Comparison of ENCODE assay signal across 1 cellular context in the genomic region with DNA sequence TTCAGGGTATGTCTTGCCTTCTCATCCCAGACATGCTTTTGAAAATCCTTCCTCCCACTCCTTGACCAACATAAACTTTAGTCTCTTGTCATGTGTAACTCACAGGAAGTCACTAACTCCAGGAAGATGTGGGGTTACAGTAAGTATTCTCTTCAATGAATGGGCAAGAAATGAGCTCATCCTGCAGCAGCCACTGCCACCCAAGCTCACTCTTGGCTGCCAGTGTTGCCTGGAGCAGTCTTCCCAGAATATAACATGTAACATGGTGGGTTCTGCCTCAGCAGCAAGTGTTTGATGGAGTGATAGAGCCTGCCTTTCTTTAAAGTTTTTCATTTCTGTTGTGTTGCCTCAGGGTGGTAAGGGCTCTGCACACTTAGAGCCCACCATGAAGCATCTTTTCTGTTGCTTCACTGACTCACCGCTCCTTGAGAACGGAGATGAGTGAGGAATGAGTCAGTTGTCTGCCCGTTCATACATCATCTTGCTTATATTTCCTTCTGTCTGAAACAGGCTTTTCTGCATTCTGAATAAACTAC.
TF ChIP-seq lines count a peak whose summit lies in the region.

No MANE protein-coding gene starts in this region.

TF ChIP-seq in WTC11, 78 proteins besides CTCF, POLR2A, EP300 and RAD21 (continued from another document):
- no peak for TF ChIP-seq NR3C1 (CRISPR knock-in tag; conservative IDR thresholded peaks at IDR 0.05; ENCODE audit: low read depth)
- TF ChIP-seq TEAD4 (CRISPR knock-in tag; IDR thresholded peaks at IDR 0.05): no peak
- no peak for TF ChIP-seq ZNF138 (CRISPR knock-in tag; conservative IDR thresholded peaks at IDR 0.05)
- TF ChIP-seq TP53 (CRISPR knock-in tag; IDR thresholded peaks at IDR 0.05): no peak
- TF ChIP-seq HMGA2 (CRISPR knock-in tag; IDR thresholded peaks at IDR 0.05): no peak
- TF ChIP-seq, protein P1, sequence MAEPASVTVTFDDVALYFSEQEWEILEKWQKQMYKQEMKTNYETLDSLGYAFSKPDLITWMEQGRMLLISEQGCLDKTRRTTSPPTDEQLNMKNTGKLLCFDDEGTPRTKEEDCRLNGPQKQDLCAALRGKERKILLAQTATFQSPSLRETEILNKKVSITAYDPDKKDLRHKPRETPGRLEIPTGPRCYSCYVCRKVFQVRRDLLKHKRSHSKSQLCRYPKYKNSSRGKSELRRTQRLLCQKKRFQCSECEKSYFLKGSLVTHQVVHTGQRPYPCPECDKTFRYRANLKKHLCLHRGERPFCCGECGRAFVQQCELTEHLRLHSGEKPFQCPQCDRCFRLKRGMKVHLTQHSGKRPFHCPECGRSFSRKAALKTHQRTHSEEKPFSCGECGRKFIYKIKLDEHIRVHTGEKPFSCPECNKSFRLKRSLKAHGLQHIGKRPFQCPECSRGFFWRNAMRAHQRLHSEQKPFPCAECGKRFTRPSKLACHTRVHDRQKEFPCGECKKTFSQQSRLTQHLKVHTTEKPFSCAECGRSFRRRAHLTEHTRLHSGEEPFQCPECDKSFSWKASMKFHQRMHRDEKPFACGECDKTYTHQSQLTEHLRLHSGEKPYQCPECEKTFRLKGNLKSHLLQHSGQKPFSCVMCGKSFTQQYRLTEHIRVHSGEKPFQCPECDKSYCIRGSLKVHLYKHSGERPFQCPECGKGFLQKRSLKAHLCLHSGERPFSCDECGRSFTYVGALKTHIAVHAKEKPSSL (CRISPR knock-in tag; conservative IDR thresholded peaks at IDR 0.05): no peak
- TF ChIP-seq, protein P2, sequence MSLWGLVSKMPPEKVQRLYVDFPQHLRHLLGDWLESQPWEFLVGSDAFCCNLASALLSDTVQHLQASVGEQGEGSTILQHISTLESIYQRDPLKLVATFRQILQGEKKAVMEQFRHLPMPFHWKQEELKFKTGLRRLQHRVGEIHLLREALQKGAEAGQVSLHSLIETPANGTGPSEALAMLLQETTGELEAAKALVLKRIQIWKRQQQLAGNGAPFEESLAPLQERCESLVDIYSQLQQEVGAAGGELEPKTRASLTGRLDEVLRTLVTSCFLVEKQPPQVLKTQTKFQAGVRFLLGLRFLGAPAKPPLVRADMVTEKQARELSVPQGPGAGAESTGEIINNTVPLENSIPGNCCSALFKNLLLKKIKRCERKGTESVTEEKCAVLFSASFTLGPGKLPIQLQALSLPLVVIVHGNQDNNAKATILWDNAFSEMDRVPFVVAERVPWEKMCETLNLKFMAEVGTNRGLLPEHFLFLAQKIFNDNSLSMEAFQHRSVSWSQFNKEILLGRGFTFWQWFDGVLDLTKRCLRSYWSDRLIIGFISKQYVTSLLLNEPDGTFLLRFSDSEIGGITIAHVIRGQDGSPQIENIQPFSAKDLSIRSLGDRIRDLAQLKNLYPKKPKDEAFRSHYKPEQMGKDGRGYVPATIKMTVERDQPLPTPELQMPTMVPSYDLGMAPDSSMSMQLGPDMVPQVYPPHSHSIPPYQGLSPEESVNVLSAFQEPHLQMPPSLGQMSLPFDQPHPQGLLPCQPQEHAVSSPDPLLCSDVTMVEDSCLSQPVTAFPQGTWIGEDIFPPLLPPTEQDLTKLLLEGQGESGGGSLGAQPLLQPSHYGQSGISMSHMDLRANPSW (CRISPR knock-in tag; conservative IDR thresholded peaks at IDR 0.05; ENCODE audit: low read depth): no peak
- TF ChIP-seq, protein P3, sequence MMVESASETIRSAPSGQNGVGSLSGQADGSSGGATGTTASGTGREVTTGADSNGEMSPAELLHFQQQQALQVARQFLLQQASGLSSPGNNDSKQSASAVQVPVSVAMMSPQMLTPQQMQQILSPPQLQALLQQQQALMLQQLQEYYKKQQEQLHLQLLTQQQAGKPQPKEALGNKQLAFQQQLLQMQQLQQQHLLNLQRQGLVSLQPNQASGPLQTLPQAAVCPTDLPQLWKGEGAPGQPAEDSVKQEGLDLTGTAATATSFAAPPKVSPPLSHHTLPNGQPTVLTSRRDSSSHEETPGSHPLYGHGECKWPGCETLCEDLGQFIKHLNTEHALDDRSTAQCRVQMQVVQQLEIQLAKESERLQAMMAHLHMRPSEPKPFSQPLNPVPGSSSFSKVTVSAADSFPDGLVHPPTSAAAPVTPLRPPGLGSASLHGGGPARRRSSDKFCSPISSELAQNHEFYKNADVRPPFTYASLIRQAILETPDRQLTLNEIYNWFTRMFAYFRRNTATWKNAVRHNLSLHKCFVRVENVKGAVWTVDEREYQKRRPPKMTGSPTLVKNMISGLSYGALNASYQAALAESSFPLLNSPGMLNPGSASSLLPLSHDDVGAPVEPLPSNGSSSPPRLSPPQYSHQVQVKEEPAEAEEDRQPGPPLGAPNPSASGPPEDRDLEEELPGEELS (CRISPR knock-in tag; IDR thresholded peaks at IDR 0.05): no peak
- no peak for TF ChIP-seq JAZF1 (CRISPR knock-in tag; IDR thresholded peaks at IDR 0.05)
- TF ChIP-seq SMAD3 (CRISPR knock-in tag; IDR thresholded peaks at IDR 0.05; ENCODE audit: borderline replicate concordance): no peak
